In the genomic region with DNA sequence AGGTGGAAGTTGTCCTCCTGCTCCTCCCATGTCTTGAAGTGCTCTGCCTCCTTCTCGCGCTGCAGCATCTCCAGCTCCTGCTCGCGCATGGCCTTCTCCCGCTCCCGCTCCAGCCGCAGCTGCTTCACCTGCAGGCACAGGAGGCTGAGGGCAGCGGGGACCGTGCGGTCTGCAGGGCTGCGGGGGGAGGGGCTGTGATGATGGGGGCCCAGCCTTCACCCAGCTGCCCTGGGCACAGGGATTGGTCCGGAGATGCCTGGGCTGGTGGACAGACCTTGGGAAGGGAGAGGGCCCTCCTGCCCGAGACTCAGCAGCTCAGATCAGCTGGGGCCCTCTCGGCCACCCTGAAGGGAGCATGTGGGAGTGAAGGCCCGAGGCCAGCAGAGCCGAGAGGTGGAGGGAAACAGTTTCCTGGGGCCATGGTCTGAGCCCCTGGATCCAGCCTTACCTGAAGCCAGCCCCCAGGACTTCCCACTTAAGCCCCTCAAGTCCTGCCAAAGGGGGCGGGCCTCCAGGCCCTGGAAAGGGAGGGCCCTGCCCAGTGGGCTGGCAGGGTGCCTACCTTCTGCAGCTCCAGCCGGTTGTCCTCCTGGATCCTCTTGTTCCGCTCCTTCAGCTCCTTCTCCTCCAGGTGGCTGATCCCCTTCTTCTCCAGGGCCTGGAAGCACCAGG, we compare ENCODE assay signal across 17 cellular contexts.
"Had no signal": no experiment of that assay in that cellular context is flagged by ENCODE, and none has a peak within 500 bp of the region (broad histone marks: within the 10 kb centered on the region; RNA-seq: fewer than 3 reads in every experiment).

No MANE protein-coding gene starts in this region.

- H3K27ac ChIP-seq: coronary artery, heart left ventricle, right atrium auricular region, suprapubic skin, tibial artery, upper lobe of left lung, vagina had no signal

- DNase-seq: dorsolateral prefrontal cortex; effector CD8-positive, alpha-beta T cell; foreskin melanocyte; heart left ventricle; hippocampal formation; kidney glomerular epithelial cell; natural killer cell; posterior cingulate gyrus; small intestine; stimulated activated CD4-positive, alpha-beta T cell treated with anti-CD3 and anti-CD28 coated beads, Interleukin-12 subunit alpha, Interleukin-12 subunit beta, amount 100 ng/mL, for 4 hours; stimulated activated naive CD8-positive, alpha-beta T cell treated with anti-CD3 and anti-CD28 coated beads, Interleukin-15, Interleukin-2, amounts not matched to agents 100 U/mL and 50 U/mL, for 24 hours; tibial artery had no signal
